ENCODE assay signal across 1 cellular context in the genomic region with DNA sequence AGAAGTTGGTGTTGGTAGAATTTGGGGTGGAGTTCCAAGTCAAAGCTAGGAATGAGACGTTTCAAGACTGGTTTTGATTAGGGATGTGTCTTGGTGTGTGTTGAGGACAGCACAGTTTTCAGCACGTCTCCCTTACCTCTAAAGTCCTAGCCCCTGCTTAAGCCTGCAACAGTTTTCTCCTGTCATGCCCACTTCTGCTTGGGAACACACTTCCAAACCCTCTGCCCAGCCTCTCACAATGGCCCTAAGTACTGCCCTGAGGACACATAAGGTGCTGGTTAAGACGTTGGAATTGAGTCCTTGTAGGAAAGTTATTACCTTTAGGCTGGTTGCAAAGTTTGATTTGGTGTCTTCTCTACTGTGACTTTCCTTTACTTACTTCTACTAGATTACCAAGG.
TF ChIP-seq lines count a peak whose summit lies in the region.

No MANE protein-coding gene starts in this region.

TF ChIP-seq in H1, 55 proteins besides CTCF, POLR2A, EP300 and RAD21:
- TF ChIP-seq KDM5A (IDR thresholded peaks at IDR 0.05; ENCODE audit: low read length) = no peak
- TF ChIP-seq ATF3 (IDR thresholded peaks at IDR 0.05; ENCODE audit: insufficient read depth, low read depth, low read length) = no peak
- no peak for TF ChIP-seq BCL11A (IDR thresholded peaks at IDR 0.05; ENCODE audit: low read depth in 2 of 2, low read length in 2 of 2)
- TF ChIP-seq SAP30 (IDR thresholded peaks at IDR 0.05; ENCODE audit: insufficient read depth, insufficient replicate concordance, low read length) = no peak
- no peak for TF ChIP-seq BACH1 (IDR thresholded peaks at IDR 0.05; ENCODE audit: low read length)
- no peak for TF ChIP-seq BRCA1 (IDR thresholded peaks at IDR 0.05; ENCODE audit: low read depth, low read length)
TF ChIP-seq in H1: peak in this region for 0.
